ENCODE assay signal across 15 cellular contexts in the genomic region with DNA sequence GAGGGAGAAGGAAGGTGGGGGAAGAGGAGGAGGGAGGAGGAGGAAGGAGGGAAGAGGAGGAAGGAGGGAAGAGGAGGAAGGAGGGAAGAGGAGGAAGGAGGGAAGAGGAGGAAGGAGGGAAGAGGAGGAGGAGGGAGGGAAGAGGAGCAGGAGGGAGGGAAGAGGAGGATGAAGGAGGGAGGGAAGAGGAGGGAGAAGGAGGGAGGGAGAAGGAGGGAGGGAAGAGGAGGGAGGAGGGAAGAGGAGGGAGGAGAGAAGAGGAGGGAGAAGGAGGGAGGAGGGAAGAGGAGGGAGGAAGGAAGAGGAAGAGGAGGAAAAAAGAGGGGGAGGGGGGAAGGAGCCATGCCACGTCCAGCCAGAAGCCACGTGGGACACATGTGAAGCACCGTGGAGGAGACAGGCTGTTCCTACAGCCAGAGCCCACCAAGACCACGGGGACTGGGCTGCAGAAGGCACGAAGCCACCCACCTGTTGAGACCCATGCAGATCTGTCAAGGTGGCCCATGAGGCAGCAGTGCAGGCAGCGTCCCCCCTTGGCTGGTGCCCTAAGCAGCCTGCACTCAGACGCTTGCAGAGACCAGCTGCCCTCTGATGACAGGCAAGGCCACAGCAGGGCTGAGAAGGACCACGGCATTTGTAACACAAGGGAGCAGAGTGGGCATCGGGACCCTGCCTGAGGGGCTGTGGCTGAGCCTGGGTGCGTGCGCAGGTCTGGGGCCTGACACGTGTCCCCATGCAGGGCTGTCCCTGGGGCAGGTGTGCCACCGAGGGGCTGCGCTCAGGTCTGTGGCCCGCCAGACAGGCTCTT. TPM values are rescaled to one million over a fixed set of nuclear protein-coding genes. Genes with fewer than 3 reads are reported as not detected.
DNase-seq lines count a peak whose midpoint lies in the region; ATAC-seq, FAIRE-seq and TF ChIP-seq lines count a peak whose summit lies in the region.
"Had no signal": no experiment of that assay in that cellular context is flagged by ENCODE, and none has a peak within 500 bp of the region (broad histone marks: within the 10 kb centered on the region; RNA-seq: fewer than 3 reads in every experiment).

No MANE protein-coding gene starts in this region.

- H3K9ac ChIP-seq in IMR-90 (ENCODE audit: low read depth, low read length): no peak overlapping the region
- H3K9ac ChIP-seq: BLaER1 had no signal

- H2AK5ac ChIP-seq in IMR-90 (ENCODE audit: low read depth, low read length): no peak overlapping the region

- no peak overlapping the region for H2BK120ac ChIP-seq in IMR-90 (ENCODE audit: low read depth, low read length)

- no peak overlapping the region for H2AFZ ChIP-seq in IMR-90 (replicated peaks; ENCODE audit: low read length, poor library complexity)

- peaks cover 22% of the 10 kb centered on the region for H4K20me1 ChIP-seq in IMR-90 (ENCODE audit: insufficient read depth, low read length)

- H4K8ac ChIP-seq in IMR-90 (ENCODE audit: low read depth in 2 of 2, low read length in 2 of 2): no peak overlapping the region

- H2BK20ac ChIP-seq in IMR-90 (ENCODE audit: low read depth, low read length): no peak overlapping the region

- no peak overlapping the region for H3K14ac ChIP-seq in IMR-90 (replicated peaks; ENCODE audit: low read depth, low read length)

- no peak overlapping the region for H3K56ac ChIP-seq in IMR-90 (ENCODE audit: extremely low read depth, insufficient read depth, low read length)

- H3K9me3 ChIP-seq in BE2C: no peaks in the 10 kb centered on the region
- H3K9me3 ChIP-seq in IMR-90 (ENCODE audit: control insufficient read depth, insufficient read depth, low read length): no peaks in the 10 kb centered on the region
- H3K9me3 ChIP-seq: BLaER1, esophagus muscularis mucosa, testis had no signal

- CTCF ChIA-PET in IMR-90 (lab: Yijun Ruan, JAX): no interaction called here

- no peak for TF ChIP-seq POLR2A in IMR-90 (IDR thresholded peaks at IDR 0.05; ENCODE audit: low read depth, low read length)
- no peak; the same call in 1 of the 2 replicates for TF ChIP-seq POLR2A in GM12892 (IDR thresholded peaks at IDR 0.05; ENCODE audit: low read depth, low read length)

- no TSS peak for BruUV-seq in IMR-90 (replicated peaks; lab: Mats Ljungman, UMichigan)

- FAIRE-seq in GM12892 (lab: Jason Lieb, UNC): no peak
- FAIRE-seq: small intestine had no signal

- no peak overlapping the region for H2BK15ac ChIP-seq in IMR-90 (ENCODE audit: low read depth, low read length)

- TF ChIP-seq RAD21 in IMR-90 (IDR thresholded peaks at IDR 0.05; ENCODE audit: low read length): no peak

- H3K4ac ChIP-seq in IMR-90 (ENCODE audit: low read depth, low read length): no peak overlapping the region

- no peak overlapping the region for H3K18ac ChIP-seq in IMR-90 (ENCODE audit: low read depth, low read length)

- ATAC-seq in IMR-90 (ENCODE audit: low read depth): no peak
- ATAC-seq in HG03521 (IDR thresholded peaks at IDR 0.05; ENCODE audit: unreplicated experiment): no peak

- peak overlapping the region; percentile 83 for H2AK9ac ChIP-seq in IMR-90 (replicated peaks; ENCODE audit: low read depth, low read length, poor library complexity)

- peaks cover 42% of the 10 kb centered on the region for H3K4me1 ChIP-seq in BE2C
- H3K4me1 ChIP-seq in IMR-90 (ENCODE audit: control insufficient read depth, insufficient read depth, low read length): peaks cover 7% of the 10 kb centered on the region
- H3K4me1 ChIP-seq: testis had no signal

- no peak overlapping the region for H3K4me2 ChIP-seq in IMR-90 (ENCODE audit: low read depth, low read length)

- no peak overlapping the region for H2BK5ac ChIP-seq in IMR-90 (ENCODE audit: low read depth, low read length, poor library complexity, severe bottlenecking)

- no peaks in the 10 kb centered on the region for H3K27me3 ChIP-seq in BE2C
- H3K27me3 ChIP-seq in IMR-90 (ENCODE audit: control insufficient read depth, insufficient read depth, low read length): no peaks in the 10 kb centered on the region
- H3K27me3 ChIP-seq: BLaER1, esophagus muscularis mucosa, testis had no signal

- no peak overlapping the region for H3K23ac ChIP-seq in IMR-90 (ENCODE audit: low read depth, low read length)

- peaks cover 9 to 26% of the 10 kb centered on the region in 2 experiments; a peak in 3 of 4 replicates for H3K79me1 ChIP-seq in IMR-90 (ENCODE audit: low read depth in 1 of 2, low read length in 2 of 2)

- intact Hi-C loops in IMR-90 (cut with micrococcal nuclease): no loop called here

- no peak overlapping the region for H3K4me3 ChIP-seq in BE2C (ENCODE audit: low read depth, low read length)
- H3K4me3 ChIP-seq in IMR-90 (ENCODE audit: insufficient read depth, low read depth, low read length): no peak overlapping the region
- H3K4me3 ChIP-seq: BLaER1, esophagus muscularis mucosa, testis had no signal

- WGBS in IMR-90 (ENCODE audit: extremely low coverage in 2 of 2, insufficient read length in 1 of 2), 2 experiments: 90% methylated on average over 13 of the region's 15 CpGs; no CpG with 5 or more reads in 1 of the 2 experiments

- no peak overlapping the region for H4K91ac ChIP-seq in IMR-90 (ENCODE audit: insufficient read depth, low read depth, low read length)

- DNase-seq in BE2C: peak; percentile 22
- DNase-seq in IMR-90: peak; percentile 8
- peak; percentile 12 for DNase-seq in epithelial cell of prostate (ENCODE audit: low read depth, low spot score)
- no peak for DNase-seq in stimulated activated CD4-positive, alpha-beta T cell treated with anti-CD3 and anti-CD28 coated beads, Interleukin-15, amount 100 ng/mL, for 24 hours
- DNase-seq in GM12892 (ENCODE audit: insufficient read length): no peak
- DNase-seq: DND-41, H9, MV-4-11, NCI-H526 treated with DMSO at 0.1 percent for 48 hours, nucleus accumbens, testis had no signal

- TF ChIP-seq CTCF in BE2C (IDR thresholded peaks at IDR 0.05; ENCODE audit: low read depth, low read length): no peak
- TF ChIP-seq CTCF in IMR-90 (conservative IDR thresholded peaks at IDR 0.05; ENCODE audit: low read depth, low read length): no peak

- no peak overlapping the region for H4K5ac ChIP-seq in IMR-90 (ENCODE audit: low read depth, low read length)

- POLR2A ChIA-PET in IMR-90 (lab: Charles Lee; ENCODE audit: unreplicated experiment): no interaction called here

- H3K36me3 ChIP-seq in BE2C (no peaks in the 10 kb centered on the region), IMR-90 (ENCODE audit: control insufficient read depth, insufficient read depth, low read length) (peaks cover 32% of the 10 kb centered on the region)

- in situ Hi-C loops in IMR-90 (cut with MboI; ENCODE audit: low sequenced_read_pairs): no loop called here

- dilution Hi-C loops in IMR-90 (cut with HindIII; ENCODE audit: low sequenced_read_pairs, unreplicated experiment): no loop called here

- peaks cover 8% of the 10 kb centered on the region for H3K9me1 ChIP-seq in IMR-90 (ENCODE audit: insufficient read depth, low read length)

- H3K27ac ChIP-seq in IMR-90 (ENCODE audit: insufficient read depth, low read length) (no peak overlapping the region), epithelial cell of prostate (no peak overlapping the region)
- H3K27ac ChIP-seq: BLaER1, esophagus muscularis mucosa, testis had no signal

TF ChIP-seq in IMR-90, 13 proteins besides CTCF, POLR2A, EP300 and RAD21 (continues in another document):
- TF ChIP-seq CHD1 (IDR thresholded peaks at IDR 0.05; ENCODE audit: low read depth, low read length) (no peak), NFE2L2 (IDR thresholded peaks at IDR 0.05; ENCODE audit: low read depth, low read length) (no peak), CEBPB (IDR thresholded peaks at IDR 0.05; ENCODE audit: low read depth, low read length) (no peak), USF2 (IDR thresholded peaks at IDR 0.05; ENCODE audit: low read depth, low read length) (no peak), MAZ (IDR thresholded peaks at IDR 0.05; ENCODE audit: borderline replicate concordance, low read depth, low read length) (no peak), SMC3 (IDR thresholded peaks at IDR 0.05; ENCODE audit: low read depth, low read length) (no peak), FOS (IDR thresholded peaks at IDR 0.05; ENCODE audit: low read depth, low read length) (no peak), MAFK (IDR thresholded peaks at IDR 0.05; ENCODE audit: low read depth, low read length) (no peak), MXI1 (IDR thresholded peaks at IDR 0.05; ENCODE audit: borderline replicate concordance, low read depth, low read length) (no peak)

RNA-seq across cellular contexts. Expression of gene NDUFAF8, which starts 10.3 kb away (rescaled TPM):
- polyA plus RNA-seq in BE2C (2012; ENCODE audit: insufficient read depth, insufficient read length, low read depth): 287 TPM
- total RNA-seq in IMR-90 (2012; rRNA removed): 11.1 and 21.1 TPM in 2 replicates
- polyA plus RNA-seq in IMR-90 (2012; rRNA removed): 65.0 and 80.0 TPM in 2 replicates
- polyA plus RNA-seq in IMR-90 (2012; cell fraction: cytosol; rRNA removed): 64.0 and 137 TPM in 2 replicates
- polyA plus RNA-seq in IMR-90 (2012; cell fraction: nucleus; rRNA removed; ENCODE audit: low replicate concordance): 31.0 and 41.1 TPM in 2 replicates
- 156 TPM for polyA plus RNA-seq in GM12892 (2012; ENCODE audit: missing spikeins)

RNA-seq across cellular contexts. Expression of gene TEPSIN, which starts 10.6 kb away (rescaled TPM):
- 43.8 TPM for polyA plus RNA-seq in BE2C (2012; ENCODE audit: insufficient read depth, insufficient read length, low read depth)
- 3.2 and 3.3 TPM in 2 replicates for total RNA-seq in IMR-90 (2012; rRNA removed)
- polyA plus RNA-seq in IMR-90 (2012; rRNA removed): 28.1 and 36.1 TPM in 2 replicates
- polyA plus RNA-seq in IMR-90 (2012; cell fraction: cytosol; rRNA removed): 9.0 and 13.3 TPM in 2 replicates
- 230 and 545 TPM in 2 replicates for polyA plus RNA-seq in IMR-90 (2012; cell fraction: nucleus; rRNA removed; ENCODE audit: low replicate concordance)
- polyA plus RNA-seq in GM12892 (2012; ENCODE audit: missing spikeins): 9.7 TPM

RNA-seq across cellular contexts. Expression of gene CEP131, which starts 26.7 kb away (rescaled TPM):
- 25.5 TPM for polyA plus RNA-seq in BE2C (2012; ENCODE audit: insufficient read depth, insufficient read length, low read depth)
- 4.8 and 5.3 TPM in 2 replicates for total RNA-seq in IMR-90 (2012; rRNA removed)
- 9.6 and 12.3 TPM in 2 replicates for polyA plus RNA-seq in IMR-90 (2012; rRNA removed)
- polyA plus RNA-seq in IMR-90 (2012; cell fraction: cytosol; rRNA removed): 11.3 and 16.9 TPM in 2 replicates
- 57.2 and 102 TPM in 2 replicates for polyA plus RNA-seq in IMR-90 (2012; cell fraction: nucleus; rRNA removed; ENCODE audit: low replicate concordance)
- polyA plus RNA-seq in GM12892 (2012; ENCODE audit: missing spikeins): 4.8 TPM

RNA-seq across cellular contexts. Expression of gene SLC38A10, which starts 45.7 kb away (rescaled TPM):
- 41.2 TPM for polyA plus RNA-seq in BE2C (2012; ENCODE audit: insufficient read depth, insufficient read length, low read depth)
- total RNA-seq in IMR-90 (2012; rRNA removed): 12.7 and 14.2 TPM in 2 replicates
- 46.7 and 53.2 TPM in 2 replicates for polyA plus RNA-seq in IMR-90 (2012; rRNA removed)
- polyA plus RNA-seq in IMR-90 (2012; cell fraction: cytosol; rRNA removed): 40.4 and 68.1 TPM in 2 replicates
- 86.4 and 189 TPM in 2 replicates for polyA plus RNA-seq in IMR-90 (2012; cell fraction: nucleus; rRNA removed; ENCODE audit: low replicate concordance)
- polyA plus RNA-seq in GM12892 (2012; ENCODE audit: missing spikeins): 20.1 TPM

Comparison
In these comparisons a context has a peak if more than half of its experiments do, and no peak if none do; other contexts are left out.
1. DNase-seq: peak in BE2C (single experiment), IMR-90 (single experiment) and epithelial cell of prostate (single experiment); none in stimulated activated CD4-positive, alpha-beta T cell treated with anti-CD3 and anti-CD28 coated beads, Interleukin-15, amount 100 ng/mL, for 24 hours (single experiment) and GM12892 (single experiment).